In the genomic region with DNA sequence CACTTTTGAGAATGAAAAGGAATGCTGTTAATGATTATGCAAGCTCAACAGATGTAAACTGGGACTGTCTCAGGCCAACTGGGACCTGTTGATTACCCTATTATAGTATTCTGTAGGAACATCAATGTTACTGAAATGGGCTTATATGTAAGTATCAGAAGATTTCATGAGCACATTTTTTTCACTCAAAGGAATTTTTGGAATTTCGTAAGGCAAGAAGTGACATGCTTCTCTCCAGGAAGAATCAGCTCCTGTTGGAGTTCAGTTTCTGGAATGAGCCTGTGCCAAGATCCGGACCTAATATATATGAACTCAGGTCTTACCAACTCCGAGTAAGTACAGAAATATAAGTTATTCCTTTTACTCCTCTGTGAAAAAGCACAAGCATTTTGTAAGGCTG, we compare ENCODE assay signal across 22 cellular contexts.
"Had no signal": no experiment of that assay in that cellular context is flagged by ENCODE, and none has a peak within 500 bp of the region (broad histone marks: within the 10 kb centered on the region; RNA-seq: fewer than 3 reads in every experiment).

No MANE protein-coding gene starts in this region.

- H3K27me3 ChIP-seq: SJSA1 had no signal

- FAIRE-seq: HTR-8/SVneo, K562, RCC 7860 had no signal

- H3K27ac ChIP-seq: HL-60, KMS-11, SJSA1, SK-N-MC had no signal

- DNase-seq: Kasumi-1, MV-4-11, NCI-H1048, NCI-H1105, NCI-H1417, NCI-H1436 treated with DMSO at 0.1 percent for 48 hours, NCI-H1694, NCI-H2107, NCI-H2227 treated with DMSO at 0.1 percent for 48 hours, NCI-H510A, NCI-H524 treated with DMSO at 0.1 percent for 48 hours, NCI-H69, RPMI8226, SHP77 treated with DMSO at 0.1 percent for 48 hours had no signal

- H3K4me3 ChIP-seq: K562, SJSA1, SK-N-MC had no signal

- ATAC-seq: K562, Right ventricle myocardium inferior had no signal
